ENCODE assay signal across 9 cellular contexts in the genomic region with DNA sequence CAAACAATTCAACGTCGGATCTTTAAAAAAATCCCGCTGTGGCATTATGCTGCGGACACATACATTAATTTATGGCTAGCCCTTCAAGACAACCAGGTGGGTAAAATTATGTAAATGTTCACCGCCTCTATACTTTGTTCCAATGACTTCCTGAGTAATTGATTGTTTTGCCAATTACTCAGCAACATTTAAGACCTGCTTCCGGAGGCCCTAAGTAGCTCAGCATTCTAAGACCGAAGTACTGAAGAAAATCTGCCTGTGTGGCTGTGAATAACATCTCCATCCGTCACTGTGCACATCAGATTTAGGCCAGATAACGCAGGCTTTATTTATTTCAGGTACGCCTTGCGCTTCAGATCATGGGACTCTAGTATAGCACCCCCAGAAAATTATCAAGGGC. TPM values are rescaled to one million over a fixed set of nuclear protein-coding genes. Genes with fewer than 3 reads are reported as not detected.
DNase-seq lines count a peak whose midpoint lies in the region; ATAC-seq and TF ChIP-seq lines count a peak whose summit lies in the region.
"Had no signal": no experiment of that assay in that cellular context is flagged by ENCODE, and none has a peak within 500 bp of the region (broad histone marks: within the 10 kb centered on the region; RNA-seq: fewer than 3 reads in every experiment).

No MANE protein-coding gene starts in this region.

- H3K9me3 ChIP-seq in breast epithelium, result no peaks in the 10 kb centered on the region

- TF ChIP-seq POLR2A in breast epithelium (IDR thresholded peaks at IDR 0.05), result no peak

- peak overlapping the region; percentile 91 for H3K27ac Mint-ChIP-seq in activated CD4-positive, alpha-beta T cell treated with anti-CD3 and anti-CD28 coated beads, Interleukin-2, amount 10 ng/mL, durations not matched to agents 7 days and 5 days

- H3K4me3 Mint-ChIP-seq in activated CD4-positive, alpha-beta T cell treated with anti-CD3 and anti-CD28 coated beads, Interleukin-2, amount 10 ng/mL, durations not matched to agents 7 days and 5 days, result peak overlapping the region; percentile 66

- no peak overlapping the region for H3K4me3 ChIP-seq in breast epithelium

- DNase-seq in activated gamma-delta T cell treated with Interleukin-2 at 50 U/mL for 16 hours (peak; percentile 31), activated gamma-delta T cell (lab: John Stamatoyannopoulos, UW) (no peak), breast epithelium (ENCODE audit: low spot score in 2 of 2) (no peak), glomerular visceral epithelial cell (ENCODE audit: extremely low spot score) (no peak), EL (no peak)
- DNase-seq in activated CD4-positive, alpha-beta T cell treated with anti-CD3 and anti-CD28 coated beads, Interleukin-2, amount 10 ng/mL, durations not matched to agents 7 days and 5 days, result peak; percentile 53
- no peak for DNase-seq in stimulated activated naive CD8-positive, alpha-beta T cell treated with anti-CD3 and anti-CD28 coated beads, Interleukin-15, Interleukin-2, amounts not matched to agents 100 U/mL and 50 U/mL, for 24 hours
- DNase-seq: NCI-H1048 had no signal

- peaks cover 3% of the 10 kb centered on the region for H3K27me3 Mint-ChIP-seq in activated CD4-positive, alpha-beta T cell treated with anti-CD3 and anti-CD28 coated beads, Interleukin-2, amount 10 ng/mL, durations not matched to agents 7 days and 5 days

- CTCF ChIA-PET in activated CD4-positive, alpha-beta T cell treated with anti-CD3 and anti-CD28 coated beads, Interleukin-2, amount 10 ng/mL, durations not matched to agents 7 days and 5 days (lab: Charles Lee), result interaction anchor here (0.6 to 5.2 kb wide), 14 partner anchors 14 to 267 kb away, joined by 3 to 37 read pairs (median 5); partner anchors contain the start of genes KIF22, MVP and PAGR1

- H3K4me1 Mint-ChIP-seq in activated CD4-positive, alpha-beta T cell treated with anti-CD3 and anti-CD28 coated beads, Interleukin-2, amount 10 ng/mL, durations not matched to agents 7 days and 5 days, result peaks cover 40% of the 10 kb centered on the region

- no peaks in the 10 kb centered on the region for H3K4me1 ChIP-seq in breast epithelium

- H3K9me3 Mint-ChIP-seq in activated CD4-positive, alpha-beta T cell treated with anti-CD3 and anti-CD28 coated beads, Interleukin-2, amount 10 ng/mL, durations not matched to agents 7 days and 5 days, result peaks cover 5% of the 10 kb centered on the region

- peaks cover 4% of the 10 kb centered on the region for H3K36me3 Mint-ChIP-seq in activated CD4-positive, alpha-beta T cell treated with anti-CD3 and anti-CD28 coated beads, Interleukin-2, amount 10 ng/mL, durations not matched to agents 7 days and 5 days (ENCODE audit: low read depth)

- H3K27ac ChIP-seq in breast epithelium, result no peak overlapping the region

- POLR2A ChIA-PET in activated CD4-positive, alpha-beta T cell treated with anti-CD3 and anti-CD28 coated beads, Interleukin-2, amount 10 ng/mL, durations not matched to agents 7 days and 5 days (lab: Charles Lee), result interaction anchor here (0.6 to 1.2 kb wide), 2 partner anchors 105 to 106 kb away, joined by 3 read pairs; no protein-coding TSS in a partner anchor

- ATAC-seq in HG02970 (IDR thresholded peaks at IDR 0.05; ENCODE audit: low FRiP score, unreplicated experiment), result peak; percentile 35
- peak; percentile 8 for ATAC-seq in stimulated activated naive CD8-positive, alpha-beta T cell treated with anti-CD3 and anti-CD28 coated beads, Interleukin-15, Interleukin-2, amounts not matched to agents 100 U/mL and 50 U/mL, for 24 hours

- H3K36me3 ChIP-seq in breast epithelium, result no peaks in the 10 kb centered on the region

- H3K27me3 ChIP-seq in breast epithelium, result no peaks in the 10 kb centered on the region

- TF ChIP-seq CTCF in breast epithelium (IDR thresholded peaks at IDR 0.05), result no peak

- intact Hi-C loops in breast epithelium (cut with DNase I; ENCODE audit: low total_unique reads), result no loop called here

RNA-seq across cellular contexts. Expression of gene QPRT, which starts 23.3 kb away (rescaled TPM):
- 1 to 10 TPM; 3.9 to 4.8 TPM for total RNA-seq in activated CD4-positive, alpha-beta T cell treated with anti-CD3 and anti-CD28 coated beads, Interleukin-2, amount 10 ng/mL, durations not matched to agents 7 days and 5 days
- 10 to 100 TPM in 1 of 3 donors, 1 to 10 TPM in 2; 2.4 to 13.3 (median 9.5) TPM for total RNA-seq in breast epithelium

RNA-seq across cellular contexts. Expression of gene SPN, which starts 39.3 kb away (rescaled TPM):
- total RNA-seq in activated CD4-positive, alpha-beta T cell treated with anti-CD3 and anti-CD28 coated beads, Interleukin-2, amount 10 ng/mL, durations not matched to agents 7 days and 5 days, result 100 to 1,000 TPM; 351 to 357 TPM
- 1 to 10 TPM; 1.4 to 5.1 (median 2.3) TPM for total RNA-seq in breast epithelium

RNA-seq across cellular contexts. Expression of gene C16orf54, which starts 43.5 kb away (rescaled TPM):
- total RNA-seq in activated CD4-positive, alpha-beta T cell treated with anti-CD3 and anti-CD28 coated beads, Interleukin-2, amount 10 ng/mL, durations not matched to agents 7 days and 5 days, result 10 to 100 TPM; 88.3 to 92.3 TPM
- total RNA-seq in breast epithelium, result 1 to 10 TPM in 2 of 3 donors, under 1 TPM in 1; 0.66 to 2.1 (median 1.8) TPM

Comparison
In these comparisons a context has a peak if more than half of its experiments do, and no peak if none do; other contexts are left out.
1. DNase-seq: peak in activated gamma-delta T cell treated with Interleukin-2 at 50 U/mL for 16 hours (single experiment) and activated CD4-positive, alpha-beta T cell treated with anti-CD3 and anti-CD28 coated beads, Interleukin-2, amount 10 ng/mL, durations not matched to agents 7 days and 5 days (single experiment); none in activated gamma-delta T cell (single experiment), stimulated activated naive CD8-positive, alpha-beta T cell treated with anti-CD3 and anti-CD28 coated beads, Interleukin-15, Interleukin-2, amounts not matched to agents 100 U/mL and 50 U/mL, for 24 hours (single experiment), breast epithelium (0 of 2), glomerular visceral epithelial cell (single experiment) and EL (single experiment).
2. RNA of gene SPN, which starts 39.3 kb away (total RNA-seq): 351 to 357 TPM in activated CD4-positive, alpha-beta T cell treated with anti-CD3 and anti-CD28 coated beads, Interleukin-2, amount 10 ng/mL, durations not matched to agents 7 days and 5 days; 1.4 to 5.1 TPM in breast epithelium; every median in the first group is over 10 times any median in the second.
3. RNA of gene C16orf54, which starts 43.5 kb away (total RNA-seq): 88.3 to 92.3 TPM in activated CD4-positive, alpha-beta T cell treated with anti-CD3 and anti-CD28 coated beads, Interleukin-2, amount 10 ng/mL, durations not matched to agents 7 days and 5 days; 0.66 to 2.1 TPM in breast epithelium; every median in the first group is over 10 times any median in the second.